In the genomic region with DNA sequence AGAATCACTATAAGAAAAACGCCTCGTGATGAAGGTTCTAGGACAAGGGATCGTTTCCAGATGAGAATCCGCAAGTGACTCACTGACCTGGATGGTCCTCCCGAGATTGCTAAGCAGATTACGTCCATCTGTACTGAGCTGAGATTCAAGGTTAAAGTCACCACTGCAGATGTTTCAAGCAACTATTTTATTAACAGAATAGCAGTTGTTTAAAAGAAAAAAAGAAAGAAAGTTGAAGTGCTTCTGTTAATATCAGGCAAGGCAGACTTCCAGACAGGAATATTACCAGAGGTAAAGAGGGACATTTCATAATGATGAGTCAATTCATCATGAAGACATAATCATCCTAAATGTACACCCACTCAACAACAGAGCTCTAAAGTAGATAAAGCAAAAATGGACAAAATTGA, we compare ENCODE assay signal across 10 cellular contexts. TPM values are rescaled to one million over a fixed set of nuclear protein-coding genes. Genes with fewer than 3 reads are reported as not detected.
DNase-seq lines count a peak whose midpoint lies in the region; FAIRE-seq and TF ChIP-seq lines count a peak whose summit lies in the region.
"Had no signal": no experiment of that assay in that cellular context is flagged by ENCODE, and none has a peak within 500 bp of the region (broad histone marks: within the 10 kb centered on the region; RNA-seq: fewer than 3 reads in every experiment).

No MANE protein-coding gene starts in this region.

- WGBS in transverse colon (ENCODE audit: low coverage in 1 of 2), 2 donors, result 67 to 81% methylated on average over 6 of the region's 6 CpGs

- in situ Hi-C loops in astrocyte of the spinal cord (cut with HindIII; ENCODE audit: low sequenced_read_pairs) (no loop called here), transverse colon (cut with MboI; ENCODE audit: low pct_ligation_motif_present in 1 of 4, low pct_unique_long_range_greater_than_20kb in 1 of 4, low sequenced_read_pairs in 3 of 4) (no loop called here)

- peaks cover 75% of the 10 kb centered on the region for H3K4me1 Mint-ChIP-seq in activated naive CD4-positive, alpha-beta T cell treated with anti-CD3 and anti-CD28 coated beads for 36 hours (ENCODE audit: low read depth)

- H3K9me3 ChIP-seq in kidney (ENCODE audit: control insufficient read depth in 1 of 2, low read length in 2 of 2) (no peaks in the 10 kb centered on the region), transverse colon (no peaks in the 10 kb centered on the region)

- H3K27ac Mint-ChIP-seq in activated naive CD4-positive, alpha-beta T cell treated with anti-CD3 and anti-CD28 coated beads for 36 hours, result peak overlapping the region; percentile 37

- H3K4me3 ChIP-seq in astrocyte of the spinal cord (ENCODE audit: low read depth, low read length) (no peak overlapping the region), kidney (ENCODE audit: low read length in 2 of 2) (peak overlapping the region in 1 of 2 donors; percentile 4), transverse colon (no peak overlapping the region)

- CTCF ChIA-PET in activated naive CD4-positive, alpha-beta T cell treated with anti-CD3 and anti-CD28 coated beads for 36 hours (lab: Charles Lee), result interaction anchor here (1.1 to 13.3 kb wide), 5 partner anchors 8 to 54 kb away, joined by 3 to 142 read pairs (median 95); a partner anchor contains a TSS

- intact Hi-C loops in activated naive CD4-positive, alpha-beta T cell treated with anti-CD3 and anti-CD28 coated beads for 36 hours (cut with micrococcal nuclease), result loop anchor here (1.0 kb wide), 1 partner anchor 16 kb away; no protein-coding TSS in a partner anchor
- intact Hi-C loops in kidney (cut with DNase I) (no loop called here), transverse colon (cut with DNase I; ENCODE audit: low total_unique reads) (loop anchor here (5.0 kb wide), 1 partner anchor 265 kb away; no protein-coding TSS in a partner anchor)

- H3K27ac ChIP-seq in kidney (ENCODE audit: low read depth in 2 of 2, low read length in 2 of 2), result peak overlapping the region; percentile 72 to 85
- peak overlapping the region; percentile 48 to 87 (median 54) for H3K27ac ChIP-seq in transverse colon

- TF ChIP-seq CTCF in astrocyte of the spinal cord (IDR thresholded peaks at IDR 0.05; ENCODE audit: low read depth, low read length) (no peak), kidney (IDR thresholded peaks at IDR 0.05; ENCODE audit: borderline replicate concordance, extremely low read depth, insufficient read depth) (no peak), transverse colon (IDR thresholded peaks at IDR 0.05) (no peak)

- no peak for TF ChIP-seq EP300 in transverse colon (IDR thresholded peaks at IDR 0.05; ENCODE audit: low read depth)

- H3K36me3 ChIP-seq in kidney (ENCODE audit: control insufficient read depth in 1 of 2, insufficient read depth in 2 of 2, low read length in 2 of 2) (no peaks in the 10 kb centered on the region), transverse colon (no peaks in the 10 kb centered on the region)

- H3K4me1 ChIP-seq in kidney (ENCODE audit: control insufficient read depth in 1 of 2, insufficient read depth in 1 of 2, low read depth in 1 of 2, low read length in 2 of 2), result peaks cover 31 to 41% of the 10 kb centered on the region in 2 donors
- peaks cover 12 to 68% (median 34%) of the 10 kb centered on the region in 4 donors for H3K4me1 ChIP-seq in transverse colon

- FAIRE-seq in kidney (lab: Jason Lieb, UNC), result no peak
- FAIRE-seq: GM18507 had no signal

- no peak for TF ChIP-seq POLR2A in transverse colon (IDR thresholded peaks at IDR 0.05)

- no peaks in the 10 kb centered on the region for H3K27me3 ChIP-seq in transverse colon

- H3K4me3 Mint-ChIP-seq in activated naive CD4-positive, alpha-beta T cell treated with anti-CD3 and anti-CD28 coated beads for 36 hours, result peak overlapping the region; percentile 7

- no peaks in the 10 kb centered on the region for H3K9me3 Mint-ChIP-seq in activated naive CD4-positive, alpha-beta T cell treated with anti-CD3 and anti-CD28 coated beads for 36 hours

- peaks cover 11% of the 10 kb centered on the region for H3K36me3 Mint-ChIP-seq in activated naive CD4-positive, alpha-beta T cell treated with anti-CD3 and anti-CD28 coated beads for 36 hours (ENCODE audit: low read depth)

- no peak overlapping the region for H3K9ac ChIP-seq in kidney (ENCODE audit: low read length in 2 of 2)

- DNase-seq in activated naive CD4-positive, alpha-beta T cell treated with anti-CD3 and anti-CD28 coated beads for 36 hours, result no peak
- no peak for DNase-seq in activated naive CD4-positive, alpha-beta T cell (lab: John Stamatoyannopoulos, UW)
- DNase-seq in astrocyte of the spinal cord (ENCODE audit: low read depth, low spot score) (peak; percentile 48), kidney (no peak), transverse colon (no peak), NCI-H526 treated with DMSO at 0.1 percent for 48 hours (lab: John Stamatoyannopoulos, UW) (no peak), NCI-H510A (lab: John Stamatoyannopoulos, UW) (no peak), UCSD-AML1 (lab: John Stamatoyannopoulos, UW; ENCODE audit: unreplicated experiment) (no peak)
- DNase-seq: KG1 had no signal

- H3K27me3 Mint-ChIP-seq in activated naive CD4-positive, alpha-beta T cell treated with anti-CD3 and anti-CD28 coated beads for 36 hours (ENCODE audit: low read depth), result no peaks in the 10 kb centered on the region

RNA-seq across cellular contexts. Expression of a gene that starts 17.9 kb away (rescaled TPM):
- 100 to 1,000 TPM; 109 to 112 TPM for total RNA-seq in activated naive CD4-positive, alpha-beta T cell treated with anti-CD3 and anti-CD28 coated beads for 36 hours
- total RNA-seq in kidney, result 133 TPM
- polyA plus RNA-seq in kidney (ENCODE audit: insufficient read depth, low read depth, low replicate concordance), result 57.1 TPM
- 100 to 1,000 TPM; 101 to 328 (median 198) TPM for total RNA-seq in transverse colon

RNA-seq across cellular contexts. Expression of a gene that starts 44.1 kb away (rescaled TPM):
- 1,000 to 10,000 TPM; 1,318 to 2,532 TPM for total RNA-seq in activated naive CD4-positive, alpha-beta T cell treated with anti-CD3 and anti-CD28 coated beads for 36 hours
- total RNA-seq in kidney (18,412 TPM), transverse colon (under 1 TPM; under 0.01 TPM)
- not detected for polyA plus RNA-seq in kidney (ENCODE audit: insufficient read depth, low read depth, low replicate concordance)

RNA-seq across cellular contexts. Expression of a gene that starts 45.4 kb away (rescaled TPM):
- total RNA-seq in activated naive CD4-positive, alpha-beta T cell treated with anti-CD3 and anti-CD28 coated beads for 36 hours, result 1,000 to 10,000 TPM in 1 of 2 experiments, 100 to 1,000 TPM in 1; 685 to 1,294 TPM
- total RNA-seq in kidney (3,016 TPM), transverse colon (under 1 TPM in 3 of 4 donors, not detected in 1; under 0.01 TPM)
- polyA plus RNA-seq in kidney (ENCODE audit: insufficient read depth, low read depth, low replicate concordance), result not detected

RNA-seq across cellular contexts. Expression of a gene that starts 46.7 kb away (rescaled TPM):
- total RNA-seq in activated naive CD4-positive, alpha-beta T cell treated with anti-CD3 and anti-CD28 coated beads for 36 hours, result 1,000 to 10,000 TPM; 5,065 to 5,278 TPM
- total RNA-seq in kidney, result 1,384 TPM
- 1,654 TPM for polyA plus RNA-seq in kidney (ENCODE audit: insufficient read depth, low read depth, low replicate concordance)
- total RNA-seq in transverse colon, result 1,000 to 10,000 TPM in 3 of 4 donors, 100 to 1,000 TPM in 1; 660 to 2,105 (median 1,778) TPM

RNA-seq across cellular contexts. Expression of a gene that starts 53.1 kb away (rescaled TPM):
- total RNA-seq in activated naive CD4-positive, alpha-beta T cell treated with anti-CD3 and anti-CD28 coated beads for 36 hours, result 100 to 1,000 TPM; 122 to 128 TPM
- total RNA-seq in kidney, result 77.6 TPM
- polyA plus RNA-seq in kidney (ENCODE audit: insufficient read depth, low read depth, low replicate concordance), result 12.2 TPM
- 100 to 1,000 TPM in 2 of 4 donors, 10 to 100 TPM in 2; 70.0 to 141 (median 107) TPM for total RNA-seq in transverse colon

Comparison
In these comparisons a context has a peak if more than half of its experiments do, and no peak if none do; other contexts are left out.
1. RNA of a gene that starts 44.1 kb away (total RNA-seq): 18,412 TPM in kidney (single experiment) and 1,318 to 2,532 TPM in activated naive CD4-positive, alpha-beta T cell treated with anti-CD3 and anti-CD28 coated beads for 36 hours; under 0.01 TPM in transverse colon; every median in the first group is over 1,000 times any median in the second.
2. RNA of a gene that starts 45.4 kb away (total RNA-seq): 3,016 TPM in kidney (single experiment) and 685 to 1,294 TPM in activated naive CD4-positive, alpha-beta T cell treated with anti-CD3 and anti-CD28 coated beads for 36 hours; under 0.01 TPM in transverse colon; every median in the first group is over 100 times any median in the second.